In the genomic region with DNA sequence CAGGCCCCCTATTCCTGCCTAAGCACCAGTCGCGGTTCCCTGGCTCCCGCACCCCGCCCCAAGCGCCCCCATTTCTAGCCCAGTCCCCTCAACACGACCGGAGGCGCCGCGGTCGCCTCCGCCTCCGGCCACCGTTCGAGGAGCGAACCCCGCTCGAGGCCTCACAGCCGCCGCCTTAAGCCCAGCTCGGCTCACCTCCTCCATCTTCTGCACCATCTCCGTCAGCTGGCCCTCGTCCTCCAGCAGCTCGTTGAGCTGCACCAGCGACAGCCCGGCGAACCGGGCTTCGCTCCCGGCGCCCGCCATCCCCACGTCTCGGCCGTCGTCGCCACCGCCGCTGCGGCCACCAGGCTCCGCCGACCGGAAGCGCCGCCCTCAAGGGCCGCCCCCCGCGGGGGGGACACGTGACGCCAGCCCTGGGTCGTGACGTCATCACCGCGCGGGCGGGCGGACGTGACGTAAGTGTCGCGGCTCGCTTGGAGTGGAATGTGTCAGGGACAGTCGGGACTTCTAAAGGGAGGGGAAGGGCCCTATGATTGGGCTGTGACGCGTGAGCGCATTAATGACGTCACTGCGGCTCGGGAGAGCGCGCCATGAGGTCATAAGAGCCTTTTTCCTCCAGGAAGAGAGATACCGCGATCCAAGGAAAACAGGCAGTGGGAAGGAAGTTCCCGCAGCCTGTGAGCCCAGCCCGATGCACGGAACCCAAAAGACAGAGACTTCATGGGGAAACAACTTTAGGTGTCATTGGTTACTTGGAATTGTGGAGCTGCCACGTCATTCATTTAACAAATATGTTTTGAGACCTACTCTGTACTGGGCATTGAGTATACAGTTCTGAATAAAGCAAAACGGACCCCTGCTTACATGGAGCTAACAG, we compare ENCODE assay signal across 8 cellular contexts. TPM values are rescaled to one million over a fixed set of nuclear protein-coding genes. Genes with fewer than 3 reads are reported as not detected.
DNase-seq lines count a peak whose midpoint lies in the region; ATAC-seq and TF ChIP-seq lines count a peak whose summit lies in the region.

A gene with protein sequence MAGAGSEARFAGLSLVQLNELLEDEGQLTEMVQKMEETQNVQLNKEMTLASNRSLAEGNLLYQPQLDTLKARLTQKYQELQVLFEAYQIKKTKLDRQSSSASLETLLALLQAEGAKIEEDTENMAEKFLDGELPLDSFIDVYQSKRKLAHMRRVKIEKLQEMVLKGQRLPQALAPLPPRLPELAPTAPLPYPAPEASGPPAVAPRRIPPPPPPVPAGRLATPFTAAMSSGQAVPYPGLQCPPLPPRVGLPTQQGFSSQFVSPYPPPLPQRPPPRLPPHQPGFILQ (minus strand): TSS at position 368 of the 880 bp plus-strand sequence. CDS start 62 bp downstream, at position 306.

- H3K27ac ChIP-seq in heart right ventricle: peak within 1 kb of the TSS; percentile 14 to 94 (median 89)

- peaks cover 0 to 8% (median 0%) of the 10 kb centered on the region in 11 donors for H3K9me3 ChIP-seq in heart right ventricle

- DNase-seq in Ammon's horn (ENCODE audit: low spot score) (peak; percentile 73), LHCN-M2 (ENCODE audit: low read depth) (peak; percentile 88), amniotic epithelial cell (ENCODE audit: low read depth) (peak; percentile 71), heart right ventricle (peak; percentile 83 to 87), progenitor cell of endocrine pancreas (ENCODE audit: low spot score, unreplicated experiment) (peak; percentile 71), type B pancreatic cell (ENCODE audit: extremely low spot score, unreplicated experiment) (peak; percentile 90)

- 5 to 8% methylated on average over 78 of the region's 78 CpGs for WGBS in heart right ventricle, 2 donors

- peak within 1 kb of the TSS; percentile 49 to 90 (median 76) for H3K4me3 ChIP-seq in heart right ventricle

- H3K36me3 Mint-ChIP-seq in T-helper 1 cell treated with Interleukin-12 subunit alpha and Interleukin-12 subunit beta and Interleukin-4 antibody, amounts not matched to agents 30 μg/mL and 1 μg/mL, for 36 hours (ENCODE audit: low read depth): peaks cover 23% of the 10 kb centered on the region
- H3K36me3 Mint-ChIP-seq in progenitor cell of endocrine pancreas (ENCODE audit: insufficient read depth) (no peaks in the 10 kb centered on the region), type B pancreatic cell (peaks cover 4% of the 10 kb centered on the region)

- H3K4me3 Mint-ChIP-seq in T-helper 1 cell treated with Interleukin-12 subunit alpha and Interleukin-12 subunit beta and Interleukin-4 antibody, amounts not matched to agents 30 μg/mL and 1 μg/mL, for 36 hours: peak within 1 kb of the TSS; percentile 90
- H3K4me3 Mint-ChIP-seq in progenitor cell of endocrine pancreas (ENCODE audit: low read depth) (peak within 1 kb of the TSS; percentile 94), type B pancreatic cell (peak within 1 kb of the TSS; percentile 96)

- H3K4me1 ChIP-seq in heart right ventricle: peaks cover 5 to 66% (median 44%) of the 10 kb centered on the region in 9 donors

- intact Hi-C loops in heart right ventricle (cut with DNase I): loop anchor here in 2 of 10 donors (5.0 kb wide), 2 partner anchors 34 to 56 kb away; no protein-coding TSS in a partner anchor

- no peaks in the 10 kb centered on the region for H3K27me3 Mint-ChIP-seq in T-helper 1 cell treated with Interleukin-12 subunit alpha and Interleukin-12 subunit beta and Interleukin-4 antibody, amounts not matched to agents 30 μg/mL and 1 μg/mL, for 36 hours (ENCODE audit: low read depth)
- peaks cover 6% of the 10 kb centered on the region for H3K27me3 Mint-ChIP-seq in progenitor cell of endocrine pancreas
- H3K27me3 Mint-ChIP-seq in type B pancreatic cell: peaks cover 6% of the 10 kb centered on the region

- TF ChIP-seq POLR2A in GM19193 (IDR thresholded peaks at IDR 0.05; ENCODE audit: extremely low read depth, insufficient read depth, insufficient read length): peak; percentile 91

- H3K36me3 ChIP-seq in heart right ventricle: no peaks in the 10 kb centered on the region

- H3K4me1 Mint-ChIP-seq in T-helper 1 cell treated with Interleukin-12 subunit alpha and Interleukin-12 subunit beta and Interleukin-4 antibody, amounts not matched to agents 30 μg/mL and 1 μg/mL, for 36 hours (ENCODE audit: low read depth): peaks cover 67% of the 10 kb centered on the region
- peaks cover 44% of the 10 kb centered on the region for H3K4me1 Mint-ChIP-seq in progenitor cell of endocrine pancreas (ENCODE audit: low read depth)
- H3K4me1 Mint-ChIP-seq in type B pancreatic cell (ENCODE audit: unreplicated experiment): peaks cover 32% of the 10 kb centered on the region

- TF ChIP-seq CTCF in heart right ventricle (IDR thresholded peaks at IDR 0.05) (peak in 1 of 9 donors; percentile 13), progenitor cell of endocrine pancreas (IDR thresholded peaks at IDR 0.05; ENCODE audit: unreplicated experiment) (no peak), type B pancreatic cell (conservative IDR thresholded peaks at IDR 0.05) (no peak)

- peaks cover 4% of the 10 kb centered on the region for H3K9me3 Mint-ChIP-seq in T-helper 1 cell treated with Interleukin-12 subunit alpha and Interleukin-12 subunit beta and Interleukin-4 antibody, amounts not matched to agents 30 μg/mL and 1 μg/mL, for 36 hours
- peaks cover 5% of the 10 kb centered on the region for H3K9me3 Mint-ChIP-seq in progenitor cell of endocrine pancreas (ENCODE audit: low read depth)
- H3K9me3 Mint-ChIP-seq in type B pancreatic cell: no peaks in the 10 kb centered on the region

- peak; percentile 80 to 92 (median 86) for ATAC-seq in heart right ventricle

- peak within 1 kb of the TSS; percentile 95 for H3K27ac Mint-ChIP-seq in T-helper 1 cell treated with Interleukin-12 subunit alpha and Interleukin-12 subunit beta and Interleukin-4 antibody, amounts not matched to agents 30 μg/mL and 1 μg/mL, for 36 hours
- H3K27ac Mint-ChIP-seq in progenitor cell of endocrine pancreas (peak within 1 kb of the TSS; percentile 95), type B pancreatic cell (peak within 1 kb of the TSS; percentile 99)

- no peaks in the 10 kb centered on the region for H3K27me3 ChIP-seq in heart right ventricle

RNA-seq across cellular contexts. Expression of the gene that starts here (rescaled TPM):
- 62.8 and 66.0 TPM in 2 replicates for total RNA-seq in LHCN-M2 (2014; rRNA removed)
- polyA plus RNA-seq in LHCN-M2 (2012): 28.6 TPM
- total RNA-seq in heart right ventricle: 10 to 100 TPM; 17.6 to 33.2 (median 19.8) TPM
- polyA plus RNA-seq in heart right ventricle: 10 to 100 TPM; 16.4 to 26.7 TPM
- 22.9 and 24.2 TPM in 2 replicates for total RNA-seq in progenitor cell of endocrine pancreas
- total RNA-seq in type B pancreatic cell (ENCODE audit: low replicate concordance): 32.4 and 43.6 TPM in 2 replicates

Comparison
In these comparisons a context has a peak if more than half of its experiments do, and no peak if none do; other contexts are left out.
1. Peak in every context shown above with its lines: DNase-seq, ATAC-seq, H3K4me3 ChIP-seq and H3K27ac ChIP-seq.